In the genomic region with DNA sequence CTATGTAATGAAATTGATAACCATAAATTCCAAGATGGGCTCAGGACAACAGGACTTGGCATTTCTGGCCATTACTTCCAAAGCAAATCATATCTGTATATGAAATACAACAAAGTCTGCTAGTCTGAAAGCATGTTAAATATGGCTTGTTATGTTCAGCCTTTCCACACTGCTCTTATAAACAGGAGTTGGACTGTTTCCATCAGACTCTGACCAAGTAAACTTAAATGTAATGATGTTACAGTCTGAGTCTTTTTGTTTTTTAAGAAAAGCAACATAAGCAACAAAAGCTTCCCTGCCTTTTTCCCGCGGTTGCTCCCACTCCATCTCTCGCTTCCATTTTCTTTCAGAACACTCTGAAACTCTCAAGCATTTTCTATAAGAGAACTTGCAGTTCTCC, we compare ENCODE assay signal across 1 cellular context.
TF ChIP-seq lines count a peak whose summit lies in the region.

No MANE protein-coding gene starts in this region.

TF ChIP-seq in IMR-90, 13 proteins besides CTCF, POLR2A, EP300 and RAD21:
- no peak for TF ChIP-seq RCOR1 (IDR thresholded peaks at IDR 0.05; ENCODE audit: insufficient replicate concordance, low read length)
- TF ChIP-seq, protein P1, sequence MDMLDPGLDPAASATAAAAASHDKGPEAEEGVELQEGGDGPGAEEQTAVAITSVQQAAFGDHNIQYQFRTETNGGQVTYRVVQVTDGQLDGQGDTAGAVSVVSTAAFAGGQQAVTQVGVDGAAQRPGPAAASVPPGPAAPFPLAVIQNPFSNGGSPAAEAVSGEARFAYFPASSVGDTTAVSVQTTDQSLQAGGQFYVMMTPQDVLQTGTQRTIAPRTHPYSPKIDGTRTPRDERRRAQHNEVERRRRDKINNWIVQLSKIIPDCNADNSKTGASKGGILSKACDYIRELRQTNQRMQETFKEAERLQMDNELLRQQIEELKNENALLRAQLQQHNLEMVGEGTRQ (IDR thresholded peaks at IDR 0.05; ENCODE audit: low read depth, low read length) = no peak
- TF ChIP-seq NFE2L2 (IDR thresholded peaks at IDR 0.05; ENCODE audit: low read depth, low read length) = no peak
- TF ChIP-seq BHLHE40 (IDR thresholded peaks at IDR 0.05; ENCODE audit: low read depth, low read length) = no peak
- TF ChIP-seq MAFK (IDR thresholded peaks at IDR 0.05; ENCODE audit: low read depth, low read length) = 0 out of 2 replicates have a peak, but pooled peaks have one; percentile 10
- no peak for TF ChIP-seq ELK1 (IDR thresholded peaks at IDR 0.05; ENCODE audit: borderline replicate concordance, low read depth, low read length)
TF ChIP-seq in IMR-90: peak in this region for 1.
